In genomic region chr1:21647431-21648373, GRCh38 we compare ENCODE assay signal across 10 cellular contexts. TPM values are rescaled to one million over a fixed set of nuclear protein-coding genes. Genes with fewer than 3 reads are reported as not detected.
DNase-seq lines count a peak whose midpoint lies in the region; ATAC-seq and TF ChIP-seq lines count a peak whose summit lies in the region.
"Had no signal": no experiment of that assay in that cellular context is flagged by ENCODE, and none has a peak within 500 bp of the region (broad histone marks: within the 10 kb centered on the region; RNA-seq: fewer than 3 reads in every experiment).

No MANE protein-coding gene starts in this region.

- H3K36me3 ChIP-seq in heart left ventricle: no peaks in the 10 kb centered on the region
- H3K36me3 ChIP-seq in left ventricle myocardium inferior: no peaks in the 10 kb centered on the region
- no peaks in the 10 kb centered on the region for H3K36me3 ChIP-seq in transverse colon

- TF ChIP-seq CTCF in heart left ventricle (IDR thresholded peaks at IDR 0.05) (no peak), left ventricle myocardium inferior (IDR thresholded peaks at IDR 0.05; ENCODE audit: borderline replicate concordance) (no peak), foreskin fibroblast (IDR thresholded peaks at IDR 0.05; ENCODE audit: low read depth, low read length) (no peak), transverse colon (IDR thresholded peaks at IDR 0.05) (no peak)

- in situ Hi-C loops in transverse colon (cut with MboI; ENCODE audit: low pct_ligation_motif_present in 1 of 4, low pct_unique_long_range_greater_than_20kb in 1 of 4, low sequenced_read_pairs in 3 of 4): no loop called here

- no peak for TF ChIP-seq POLR2A in heart left ventricle (IDR thresholded peaks at IDR 0.05)
- no peak for TF ChIP-seq POLR2A in transverse colon (IDR thresholded peaks at IDR 0.05)

- no peak for TF ChIP-seq EP300 in transverse colon (IDR thresholded peaks at IDR 0.05; ENCODE audit: low read depth)

- H3K4me3 ChIP-seq in heart left ventricle: no peak overlapping the region
- H3K4me3 ChIP-seq in left ventricle myocardium inferior: no peak overlapping the region
- H3K4me3 ChIP-seq in foreskin fibroblast (ENCODE audit: low read depth in 1 of 2, low read length in 2 of 2): no peak overlapping the region
- H3K4me3 ChIP-seq in transverse colon: no peak overlapping the region

- no peaks in the 10 kb centered on the region for H3K9me3 ChIP-seq in heart left ventricle
- H3K9me3 ChIP-seq in left ventricle myocardium inferior (replicated peaks): no peaks in the 10 kb centered on the region
- H3K9me3 ChIP-seq in transverse colon: no peaks in the 10 kb centered on the region

- peaks cover 0 to 21% (median 2%) of the 10 kb centered on the region in 9 donors for H3K27me3 ChIP-seq in heart left ventricle
- H3K27me3 ChIP-seq in left ventricle myocardium inferior (ENCODE audit: low read depth): peaks cover 64% of the 10 kb centered on the region
- H3K27me3 ChIP-seq in transverse colon: peaks cover 41% of the 10 kb centered on the region

- intact Hi-C loops in heart left ventricle (cut with DNase I): no loop called here
- intact Hi-C loops in left ventricle myocardium inferior (cut with micrococcal nuclease): no loop called here
- intact Hi-C loops in transverse colon (cut with DNase I; ENCODE audit: low total_unique reads): loop anchor here (10.0 kb wide), 1 partner anchor 133 kb away; no protein-coding TSS in a partner anchor

- 35 to 42% (median 36%) methylated on average over 17 to 19 of the region's 19 CpGs for WGBS in heart left ventricle, 4 donors
- WGBS in transverse colon (ENCODE audit: low coverage in 1 of 2), 2 donors: 31 to 40% methylated on average over 1 to 18 of the region's 19 CpGs

- ATAC-seq in heart left ventricle (peak in 3 of 4 donors; percentile 53 to 68 (median 63)), HG03045 (IDR thresholded peaks at IDR 0.05; ENCODE audit: unreplicated experiment) (no peak), GM21825 (IDR thresholded peaks at IDR 0.05; ENCODE audit: unreplicated experiment) (no peak), HG02852 (IDR thresholded peaks at IDR 0.05; ENCODE audit: unreplicated experiment) (no peak)
- ATAC-seq: CD8-positive, alpha-beta T cell; Panc1 had no signal

- H3K27ac ChIP-seq in heart left ventricle (no peak overlapping the region), left ventricle myocardium inferior (replicated peaks) (no peak overlapping the region), transverse colon (no peak overlapping the region)

- H3K4me1 ChIP-seq in heart left ventricle: peaks cover 0 to 15% (median 7%) of the 10 kb centered on the region in 12 donors
- peaks cover 8% of the 10 kb centered on the region for H3K4me1 ChIP-seq in left ventricle myocardium inferior
- peaks cover 8 to 20% (median 11%) of the 10 kb centered on the region in 4 donors for H3K4me1 ChIP-seq in transverse colon

- DNase-seq in heart left ventricle (peak in 1 of 5 donors; percentile 36), left ventricle myocardium inferior (no peak), T1000 (lab: John Stamatoyannopoulos, UW) (peak; percentile 39), foreskin fibroblast (peak; percentile 25 to 77), transverse colon (peak; percentile 28)

RNA-seq across cellular contexts. Expression of gene RAP1GAP, which starts 21.5 kb away (rescaled TPM):
- total RNA-seq in heart left ventricle (1 to 10 TPM; 3.1 to 8.0 (median 3.8) TPM), left ventricle myocardium inferior (6.2 TPM), transverse colon (10 to 100 TPM; 14.1 to 37.4 (median 28.8) TPM)
- 1 to 10 TPM in 1 of 2 donors, under 1 TPM in 1; 0.75 to 4.1 TPM for polyA plus RNA-seq in heart left ventricle

Comparison
In these comparisons a context has a peak if more than half of its experiments do, and no peak if none do; other contexts are left out.
1. ATAC-seq: peak in heart left ventricle (3 of 4); none in HG03045 (single experiment), GM21825 (single experiment) and HG02852 (single experiment).